In genomic region chr12:10226086-10226485, GRCh38 we compare ENCODE assay signal across 16 cellular contexts. TPM values are rescaled to one million over a fixed set of nuclear protein-coding genes. Genes with fewer than 3 reads are reported as not detected.
DNase-seq lines count a peak whose midpoint lies in the region; ATAC-seq and TF ChIP-seq lines count a peak whose summit lies in the region.
"Had no signal": no experiment of that assay in that cellular context is flagged by ENCODE, and none has a peak within 500 bp of the region (broad histone marks: within the 10 kb centered on the region; RNA-seq: fewer than 3 reads in every experiment).

No MANE protein-coding gene starts in this region.

- no peak for DNase-seq in Right ventricle myocardium superior
- DNase-seq in cardiac septum (ENCODE audit: low spot score): no peak
- no peak for DNase-seq in left ventricle myocardium superior
- DNase-seq in foreskin fibroblast: no peak
- DNase-seq: Caco-2; CD4-positive, alpha-beta T cell; GF-D8; H9; NCI-H1694; NCI-H510A; NCI-H748 treated with DMSO at 0.1 percent for 48 hours had no signal

- intact Hi-C loops in Right ventricle myocardium superior (cut with DNase I): no loop called here
- intact Hi-C loops in cardiac septum (cut with DNase I): no loop called here
- intact Hi-C loops in left ventricle myocardium superior (cut with micrococcal nuclease): no loop called here

- H3K36me3 ChIP-seq in OCI-LY1 (ENCODE audit: insufficient read depth, low read length): peaks cover 48% of the 10 kb centered on the region

- H3K4me3 ChIP-seq in OCI-LY1 (ENCODE audit: low read depth, low read length, poor library complexity, severe bottlenecking): no peak overlapping the region
- H3K4me3 ChIP-seq in foreskin fibroblast (ENCODE audit: low read depth in 1 of 2, low read length in 2 of 2): no peak overlapping the region
- H3K4me3 ChIP-seq: K562 had no signal

- no peak overlapping the region for H3K4me2 ChIP-seq in OCI-LY1 (ENCODE audit: low read length)

- H3K9me2 ChIP-seq in OCI-LY1 (ENCODE audit: low read depth, low read length): no peaks in the 10 kb centered on the region

- peak overlapping the region; percentile 64; the same call in 1 of the 2 replicates for H3K9ac ChIP-seq in OCI-LY1 (ENCODE audit: low read length)

- no peaks in the 10 kb centered on the region for H3K27me3 ChIP-seq in OCI-LY1 (ENCODE audit: insufficient read depth, low read length)

- H4K20me1 ChIP-seq in OCI-LY1 (ENCODE audit: insufficient read depth, low read length): no peaks in the 10 kb centered on the region

- no peaks in the 10 kb centered on the region for H3K79me2 ChIP-seq in OCI-LY1 (ENCODE audit: insufficient read depth, low read length)

- H2AFZ ChIP-seq in OCI-LY1 (ENCODE audit: low read length): no peak overlapping the region

- H3K4me1 ChIP-seq in OCI-LY1 (ENCODE audit: insufficient read depth, low read length, severe bottlenecking): peaks cover 54% of the 10 kb centered on the region
- H3K4me1 ChIP-seq: Caco-2 had no signal

- no peaks in the 10 kb centered on the region for H3K9me3 ChIP-seq in OCI-LY1 (ENCODE audit: low read length)
- H3K9me3 ChIP-seq: Caco-2 had no signal

- peak; percentile 47 for ATAC-seq in Right ventricle myocardium superior (ENCODE audit: poor library complexity)
- peak; percentile 54 for ATAC-seq in left ventricle myocardium superior
- ATAC-seq in HG03159 (IDR thresholded peaks at IDR 0.05; ENCODE audit: unreplicated experiment): no peak
- ATAC-seq in HG03039 (IDR thresholded peaks at IDR 0.05; ENCODE audit: unreplicated experiment): no peak
- ATAC-seq in HG03442 (IDR thresholded peaks at IDR 0.05; ENCODE audit: unreplicated experiment): no peak
- ATAC-seq: K562 had no signal

- peak overlapping the region; percentile 100 for H3K27ac ChIP-seq in OCI-LY1 (ENCODE audit: low read depth, low read length, poor library complexity, severe bottlenecking)

- H3F3A ChIP-seq in OCI-LY1 (ENCODE audit: insufficient read depth, low read length): 0 out of 2 replicates have a peak, but pooled peaks cover 4% of the 10 kb centered on the region

- no peak for TF ChIP-seq CTCF in OCI-LY1 (IDR thresholded peaks at IDR 0.05; ENCODE audit: low read length)
- no peak for TF ChIP-seq CTCF in foreskin fibroblast (IDR thresholded peaks at IDR 0.05; ENCODE audit: low read depth, low read length)

RNA-seq across cellular contexts. Expression of gene GABARAPL1, which starts 13.4 kb away (rescaled TPM):
- 278 TPM for total RNA-seq in Right ventricle myocardium superior
- total RNA-seq in cardiac septum: 280 TPM
- total RNA-seq in left ventricle myocardium superior: 217 TPM

RNA-seq across cellular contexts. Expression of gene TMEM52B, which starts 47.3 kb away (rescaled TPM):
- total RNA-seq in Right ventricle myocardium superior (not detected), cardiac septum (not detected), left ventricle myocardium superior (not detected)
- total RNA-seq: CD4-positive, alpha-beta T cell; H9; K562 had no signal

RNA-seq across cellular contexts. Expression of gene OLR1, which starts 54.2 kb away (rescaled TPM):
- total RNA-seq in Right ventricle myocardium superior (0.35 TPM), cardiac septum (0.43 TPM), left ventricle myocardium superior (0.64 TPM)
- total RNA-seq: CD4-positive, alpha-beta T cell; H9; K562 had no signal

Comparison
In these comparisons a context has a peak if more than half of its experiments do, and no peak if none do; other contexts are left out.
1. ATAC-seq: peak in Right ventricle myocardium superior (single experiment) and left ventricle myocardium superior (single experiment); none in HG03159 (single experiment), HG03039 (single experiment) and HG03442 (single experiment).